ENCODE assay signal across 9 cellular contexts in the genomic region with DNA sequence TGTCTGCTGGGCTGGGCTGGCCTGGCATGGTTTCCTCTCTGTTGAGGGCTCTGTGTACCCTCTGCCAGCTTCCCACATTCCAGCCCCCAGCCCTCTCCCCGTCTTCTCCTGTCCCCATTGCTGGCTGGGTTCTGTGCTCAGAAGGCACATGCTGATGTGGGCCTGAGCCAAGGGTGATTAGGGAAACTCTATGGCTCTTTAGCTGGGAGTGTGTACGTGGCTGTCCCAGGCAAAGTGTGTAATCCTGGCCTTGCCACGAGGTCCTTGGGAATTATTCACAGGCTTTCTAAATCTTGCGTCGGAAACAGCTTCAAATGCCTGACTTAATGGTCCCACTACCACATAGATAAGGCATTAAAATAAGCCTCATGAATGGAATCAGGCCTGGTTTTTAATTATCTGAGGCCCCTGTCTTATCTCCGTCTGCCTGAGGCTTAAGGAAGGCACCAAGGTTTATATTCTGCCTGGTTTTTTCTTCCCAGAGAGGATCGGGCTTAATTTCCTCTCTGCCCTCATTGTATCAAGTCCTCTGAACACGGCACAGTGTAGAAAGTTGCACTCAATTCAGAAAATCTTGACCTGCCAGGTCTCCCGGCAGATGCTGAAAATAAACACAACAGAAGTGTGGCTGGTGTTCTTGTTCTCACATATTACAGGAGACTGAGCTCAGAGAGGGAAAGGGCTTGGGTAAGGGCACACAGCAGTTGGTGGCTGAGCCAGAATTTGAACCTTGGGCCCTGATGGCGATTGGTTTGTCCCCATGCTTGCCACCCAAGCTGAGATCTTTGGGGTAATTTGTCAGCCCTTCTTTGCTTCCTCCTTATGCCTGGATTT. TPM values are rescaled to one million over a fixed set of nuclear protein-coding genes. Genes with fewer than 3 reads are reported as not detected.
DNase-seq lines count a peak whose midpoint lies in the region; ATAC-seq and TF ChIP-seq lines count a peak whose summit lies in the region.
"Had no signal": no experiment of that assay in that cellular context is flagged by ENCODE, and none has a peak within 500 bp of the region (broad histone marks: within the 10 kb centered on the region; RNA-seq: fewer than 3 reads in every experiment).

No MANE protein-coding gene starts in this region.

- H3K4me1 ChIP-seq in gastroesophageal sphincter = peaks cover 0 to 26% (median 0%) of the 10 kb centered on the region in 3 donors
- H3K4me1 ChIP-seq: right lobe of liver had no signal

- peak overlapping the region in 2 of 4 donors; percentile 19 to 50 for H3K27ac ChIP-seq in gastroesophageal sphincter
- H3K27ac ChIP-seq: right lobe of liver had no signal

- no peak for TF ChIP-seq EP300 in gastroesophageal sphincter (IDR thresholded peaks at IDR 0.05)

- TF ChIP-seq CTCF in GM12865 (IDR thresholded peaks at IDR 0.05; ENCODE audit: insufficient read depth, low read depth, low read length, missing control alignments) = no peak
- TF ChIP-seq CTCF in gastroesophageal sphincter (IDR thresholded peaks at IDR 0.05) = no peak

- peaks cover 0 to 8% of the 10 kb centered on the region in 2 donors for H3K36me3 ChIP-seq in gastroesophageal sphincter
- H3K36me3 ChIP-seq: right lobe of liver had no signal

- 55 to 66% methylated on average over 5 to 8 of the region's 10 CpGs for WGBS in gastroesophageal sphincter (ENCODE audit: low coverage in 1 of 2), 2 donors

- H3K27me3 ChIP-seq in gastroesophageal sphincter = no peaks in the 10 kb centered on the region
- H3K27me3 ChIP-seq: right lobe of liver had no signal

- peak; percentile 23 for ATAC-seq in gastroesophageal sphincter
- no peak for ATAC-seq in HG02678 (IDR thresholded peaks at IDR 0.05; ENCODE audit: unreplicated experiment)
- ATAC-seq in HG03565 (IDR thresholded peaks at IDR 0.05; ENCODE audit: unreplicated experiment) = no peak

- DNase-seq in GM12865 (ENCODE audit: low read depth) = peak; percentile 15
- DNase-seq in SK-N-DZ (ENCODE audit: low spot score) = peak; percentile 40
- DNase-seq in skeletal muscle cell (ENCODE audit: low read depth) = no peak
- DNase-seq in inferior parietal cortex (ENCODE audit: extremely low spot score) = no peak
- DNase-seq in activated CD4-positive, alpha-beta T cell treated with anti-CD3 and anti-CD28 coated beads, Interleukin-2, amount 50 U/mL, for 1 hour = no peak

- H3K4me3 ChIP-seq in GM12865 (ENCODE audit: low read depth, low read length) = no peak overlapping the region
- no peak overlapping the region for H3K4me3 ChIP-seq in gastroesophageal sphincter
- peak overlapping the region; percentile 24 for H3K4me3 ChIP-seq in skeletal muscle cell (ENCODE audit: low read depth, low read length)
- H3K4me3 ChIP-seq: right lobe of liver had no signal

- no peaks in the 10 kb centered on the region for H3K9me3 ChIP-seq in gastroesophageal sphincter
- H3K9me3 ChIP-seq: right lobe of liver had no signal

- TF ChIP-seq POLR2A in gastroesophageal sphincter (IDR thresholded peaks at IDR 0.05) = no peak

RNA-seq across cellular contexts. Expression of a gene that starts 52.9 kb away (rescaled TPM):
- polyA plus RNA-seq in SK-N-DZ (2014; cell fraction: cytosol; rRNA removed) = 0.13 TPM in 1 of 2 replicates, not detected in the other
- polyA plus RNA-seq in SK-N-DZ (2014; cell fraction: nucleus; rRNA removed) = 0.18 TPM in 1 of 2 replicates, not detected in the other
- 10 to 100 TPM in 3 of 4 donors, 1 to 10 TPM in 1; 8.7 to 62.0 (median 27.2) TPM for total RNA-seq in gastroesophageal sphincter

Comparison
In these comparisons a context has a peak if more than half of its experiments do, and no peak if none do; other contexts are left out.
1. DNase-seq: peak in GM12865 (single experiment) and SK-N-DZ (single experiment); none in skeletal muscle cell (single experiment), inferior parietal cortex (single experiment) and activated CD4-positive, alpha-beta T cell treated with anti-CD3 and anti-CD28 coated beads, Interleukin-2, amount 50 U/mL, for 1 hour (single experiment).